Comparison of ENCODE assay signal across 9 cellular contexts in genomic region chr4:110586137-110586850, GRCh38. TPM values are rescaled to one million over a fixed set of nuclear protein-coding genes. Genes with fewer than 3 reads are reported as not detected.
A peak's percentile ranks its signal among the peaks of the same experiment; 100 is the strongest.
DNase-seq lines count a peak whose midpoint lies in the region; ATAC-seq, FAIRE-seq and TF ChIP-seq lines count a peak whose summit lies in the region.
"Had no signal": no experiment of that assay in that cellular context is flagged by ENCODE, and none has a peak within 500 bp of the region (broad histone marks: within the 10 kb centered on the region; RNA-seq: fewer than 3 reads in every experiment).

No MANE protein-coding gene starts in this region.

- H3K9me2 ChIP-seq in Karpas-422 (replicated peaks; ENCODE audit: insufficient read depth, low read length) = no peaks in the 10 kb centered on the region

- ATAC-seq in HG02852 (IDR thresholded peaks at IDR 0.05; ENCODE audit: unreplicated experiment) (no peak), HG03135 (IDR thresholded peaks at IDR 0.05; ENCODE audit: unreplicated experiment) (no peak), HG03045 (IDR thresholded peaks at IDR 0.05; ENCODE audit: unreplicated experiment) (no peak)

- peak; percentile 55 for TF ChIP-seq CTCF in D721Med (IDR thresholded peaks at IDR 0.05; ENCODE audit: insufficient read depth, missing control alignments)

- H3K9me3 Mint-ChIP-seq in activated CD4-positive, alpha-beta memory T cell treated with anti-CD3 and anti-CD28 coated beads for 36 hours = no peaks in the 10 kb centered on the region

- no peak overlapping the region for H3K4me3 Mint-ChIP-seq in activated CD4-positive, alpha-beta memory T cell treated with anti-CD3 and anti-CD28 coated beads for 36 hours

- POLR2A ChIA-PET in activated CD4-positive, alpha-beta memory T cell treated with anti-CD3 and anti-CD28 coated beads for 36 hours (lab: Charles Lee) = no interaction called here

- FAIRE-seq in D721Med (lab: Jason Lieb, UNC) = no peak
- FAIRE-seq: islet of Langerhans had no signal

- intact Hi-C loops in activated CD4-positive, alpha-beta memory T cell treated with anti-CD3 and anti-CD28 coated beads for 36 hours (cut with micrococcal nuclease) = no loop called here

- H3K27me3 Mint-ChIP-seq in activated CD4-positive, alpha-beta memory T cell treated with anti-CD3 and anti-CD28 coated beads for 36 hours = peaks cover 10% of the 10 kb centered on the region

- H4K20me1 ChIP-seq in Karpas-422 (ENCODE audit: insufficient read depth, low read depth, low read length) = no peaks in the 10 kb centered on the region

- H3K4me1 Mint-ChIP-seq in activated CD4-positive, alpha-beta memory T cell treated with anti-CD3 and anti-CD28 coated beads for 36 hours (ENCODE audit: low read depth) = peaks cover 2% of the 10 kb centered on the region

- H3K79me2 ChIP-seq in Karpas-422 (ENCODE audit: low read length) = no peaks in the 10 kb centered on the region

- H3K4me3 ChIP-seq in Karpas-422 (ENCODE audit: low read length) = no peak overlapping the region

- H3K4me2 ChIP-seq in Karpas-422 (ENCODE audit: low read depth, low read length, poor library complexity, severe bottlenecking) = no peak overlapping the region

- no peaks in the 10 kb centered on the region for H3K27me3 ChIP-seq in Karpas-422 (ENCODE audit: low read length)

- no peak overlapping the region for H3K27ac Mint-ChIP-seq in activated CD4-positive, alpha-beta memory T cell treated with anti-CD3 and anti-CD28 coated beads for 36 hours

- no peaks in the 10 kb centered on the region for H3K4me1 ChIP-seq in Karpas-422 (ENCODE audit: low read length)

- no peaks in the 10 kb centered on the region for H3K36me3 Mint-ChIP-seq in activated CD4-positive, alpha-beta memory T cell treated with anti-CD3 and anti-CD28 coated beads for 36 hours

- H3K9me3 ChIP-seq in Karpas-422 (ENCODE audit: low read length) = no peaks in the 10 kb centered on the region

- H3K36me3 ChIP-seq in Karpas-422 (ENCODE audit: insufficient read depth, low read length) = no peaks in the 10 kb centered on the region

- DNase-seq in D721Med (ENCODE audit: insufficient read length, low spot score) = no peak
- DNase-seq in Karpas-422 = peak; percentile 67
- DNase-seq in astrocyte of the hippocampus (ENCODE audit: low read depth, low spot score) = peak; percentile 73
- peak; percentile 46 for DNase-seq in kidney glomerular epithelial cell (lab: John Stamatoyannopoulos, UW)
- no peak for DNase-seq in activated CD4-positive, alpha-beta memory T cell treated with anti-CD3 and anti-CD28 coated beads for 36 hours

- no peak overlapping the region for H3K27ac ChIP-seq in Karpas-422 (ENCODE audit: low read length)

- H2AFZ ChIP-seq in Karpas-422 (ENCODE audit: low read length) = no peak overlapping the region

- H3K9ac ChIP-seq in Karpas-422 (ENCODE audit: low read length) = no peak overlapping the region

- CTCF ChIA-PET in activated CD4-positive, alpha-beta memory T cell treated with anti-CD3 and anti-CD28 coated beads for 36 hours (lab: Charles Lee) = no interaction called here

RNA-seq across cellular contexts. Expression of gene PITX2, which starts 36.6 kb away (rescaled TPM):
- total RNA-seq in Karpas-422 (2014; rRNA removed; shearing (Covaris generic); ENCODE audit: low replicate concordance) = not detected in 2 replicates
- total RNA-seq in activated CD4-positive, alpha-beta memory T cell treated with anti-CD3 and anti-CD28 coated beads for 36 hours = not detected

Comparison
In these comparisons a context has a peak if more than half of its experiments do, and no peak if none do; other contexts are left out.
1. DNase-seq: peak in Karpas-422 (single experiment), astrocyte of the hippocampus (single experiment) and kidney glomerular epithelial cell (single experiment); none in D721Med (single experiment) and activated CD4-positive, alpha-beta memory T cell treated with anti-CD3 and anti-CD28 coated beads for 36 hours (single experiment).